Comparison of ENCODE assay signal across 8 cellular contexts in the genomic region with DNA sequence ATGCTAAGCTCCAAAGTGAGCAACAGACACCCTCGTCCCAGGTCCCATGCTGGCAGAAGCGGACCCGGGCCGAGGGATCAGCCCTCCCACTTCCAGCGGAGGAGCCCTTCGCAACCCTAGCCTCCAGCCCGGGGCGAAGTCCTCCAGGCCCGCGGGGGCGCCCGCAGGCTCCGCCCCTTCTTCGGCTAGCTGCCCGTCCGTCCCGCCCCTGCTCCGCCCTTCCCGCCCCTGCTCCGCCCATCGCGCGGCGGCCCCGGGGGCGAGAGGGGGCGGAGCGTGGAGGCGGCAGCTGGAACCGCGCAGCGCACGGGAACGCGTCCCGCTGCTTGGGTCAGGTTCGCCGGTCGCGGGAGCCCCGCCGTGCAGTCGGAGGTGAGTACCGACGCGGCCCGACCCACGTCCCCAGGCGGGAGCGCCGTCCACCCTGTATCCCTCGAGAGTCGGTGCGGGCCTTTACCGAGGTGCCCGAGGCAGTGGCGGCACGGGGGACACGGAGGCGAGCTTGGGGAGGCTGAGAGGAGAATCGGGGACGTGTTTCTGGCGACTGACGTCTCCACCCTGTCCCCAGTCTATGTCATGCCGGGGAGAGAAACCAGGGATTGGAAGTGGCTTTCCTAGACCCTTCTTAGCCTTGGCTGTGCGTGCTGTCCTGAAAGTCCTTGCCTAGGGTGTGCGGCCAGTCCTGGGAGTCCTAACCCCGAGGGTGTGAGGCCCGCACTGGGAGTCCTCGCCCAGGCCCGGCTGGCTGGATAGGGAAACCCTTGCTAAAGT. TPM values are rescaled to one million over a fixed set of nuclear protein-coding genes. Genes with fewer than 3 reads are reported as not detected.
DNase-seq lines count a peak whose midpoint lies in the region; ATAC-seq and TF ChIP-seq lines count a peak whose summit lies in the region.

ACO1 (plus strand) TSS at position 280 of the 771 bp plus-strand sequence. CDS start 20,864 bp downstream, outside the sequence.

- DNase-seq in GM03348 (ENCODE audit: low spot score), result peak; percentile 99
- DNase-seq in H7, result peak; percentile 99
- peak; percentile 94 for DNase-seq in LoVo (ENCODE audit: low spot score)
- no peak for DNase-seq in SK-N-MC (ENCODE audit: low read depth, low spot score)
- peak; percentile 87 for DNase-seq in activated naive CD4-positive, alpha-beta T cell treated with anti-CD3 and anti-CD28 coated beads, Interleukin-2, amount 50 U/mL, for 16 hours
- peak; percentile 88 for DNase-seq in globus pallidus (ENCODE audit: low spot score)
- DNase-seq in omental fat pad (ENCODE audit: low spot score), result peak; percentile 62
- DNase-seq in suprapubic skin (ENCODE audit: low spot score in 2 of 2), result peak; percentile 91 to 93

- no peaks in the 10 kb centered on the region for H3K36me3 ChIP-seq in H7 (replicated peaks; ENCODE audit: control insufficient read depth, insufficient read depth, low read length)
- H3K36me3 ChIP-seq in SK-N-MC (ENCODE audit: insufficient read depth, low read length), result no peaks in the 10 kb centered on the region
- no peaks in the 10 kb centered on the region for H3K36me3 ChIP-seq in suprapubic skin

- H3K27me3 ChIP-seq in H7 (ENCODE audit: control insufficient read depth, insufficient read depth, low read length) (peaks cover 17% of the 10 kb centered on the region), suprapubic skin (no peaks in the 10 kb centered on the region)

- TF ChIP-seq EP300 in suprapubic skin (IDR thresholded peaks at IDR 0.05), result no peak

- ATAC-seq in omental fat pad (ENCODE audit: low FRiP score), result peak; percentile 98

- peak in 1 of 2 donors; percentile 57 for TF ChIP-seq POLR2A in suprapubic skin (IDR thresholded peaks at IDR 0.05)

- WGBS in suprapubic skin, result under 1% methylated on average over 35 of the region's 71 CpGs

- peak within 1 kb of the TSS; percentile 66 for H3K9ac ChIP-seq in SK-N-MC (ENCODE audit: insufficient read length)

- TF ChIP-seq CTCF in omental fat pad (IDR thresholded peaks at IDR 0.05) (no peak), suprapubic skin (IDR thresholded peaks at IDR 0.05) (no peak)

- peaks cover 14% of the 10 kb centered on the region for H3K4me1 ChIP-seq in suprapubic skin

- no peak within 1 kb of the TSS for H3K27ac ChIP-seq in SK-N-MC
- H3K27ac ChIP-seq in suprapubic skin, result peak within 1 kb of the TSS; percentile 90

- no peaks in the 10 kb centered on the region for H3K9me3 ChIP-seq in SK-N-MC (ENCODE audit: low read depth, low read length)
- no peaks in the 10 kb centered on the region for H3K9me3 ChIP-seq in suprapubic skin

- peak within 1 kb of the TSS; percentile 91 for H3K4me3 ChIP-seq in H7 (ENCODE audit: insufficient read depth, low read depth, low read length)
- peak within 1 kb of the TSS; percentile 84 for H3K4me3 ChIP-seq in SK-N-MC
- H3K4me3 ChIP-seq in suprapubic skin, result peak within 1 kb of the TSS; percentile 81

RNA-seq across cellular contexts. Expression of gene ACO1, which starts in this region (rescaled TPM):
- total RNA-seq in H7 (2014; rRNA removed; shearing (Covaris generic)), result 35.2 and 40.6 TPM in 2 replicates
- total RNA-seq in omental fat pad (100 to 1,000 TPM in 3 of 4 donors, 10 to 100 TPM in 1; 69.8 to 266 (median 165) TPM), suprapubic skin (10 to 100 TPM; 18.2 to 25.1 (median 19.9) TPM)
